Comparison of ENCODE assay signal across 1 cellular context in the genomic region with DNA sequence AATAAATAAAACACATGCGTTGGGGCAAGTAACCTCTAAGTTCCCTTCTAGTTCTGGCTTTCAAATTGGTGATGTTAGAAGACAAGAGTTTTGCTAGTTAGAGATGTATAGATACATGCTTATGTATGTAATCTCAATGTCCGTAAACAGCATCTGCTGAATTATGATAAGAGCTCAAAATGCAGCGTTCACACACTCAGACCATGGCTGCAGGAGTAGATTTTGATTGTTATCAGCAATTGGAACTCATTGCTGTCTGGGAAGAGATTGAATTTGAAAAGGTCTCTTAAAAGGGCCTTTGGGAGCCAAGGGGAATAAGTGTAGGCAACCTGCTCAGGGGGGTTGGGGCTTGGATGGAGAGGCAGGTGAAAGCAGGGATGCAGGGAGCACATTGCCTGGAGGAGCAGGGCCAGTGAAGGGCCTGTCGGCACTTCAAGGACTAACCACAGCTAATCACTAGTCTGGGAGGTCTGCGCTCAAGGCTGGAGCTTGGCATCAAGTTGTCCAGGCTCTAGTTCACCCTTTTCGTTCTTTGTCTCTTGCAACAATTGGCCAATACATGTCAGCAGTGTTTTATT.
TF ChIP-seq lines count a peak whose summit lies in the region.

No MANE protein-coding gene starts in this region.

TF ChIP-seq in K562, 482 proteins besides CTCF, POLR2A, EP300 and RAD21 (continued from another document):
- TF ChIP-seq, protein P1, sequence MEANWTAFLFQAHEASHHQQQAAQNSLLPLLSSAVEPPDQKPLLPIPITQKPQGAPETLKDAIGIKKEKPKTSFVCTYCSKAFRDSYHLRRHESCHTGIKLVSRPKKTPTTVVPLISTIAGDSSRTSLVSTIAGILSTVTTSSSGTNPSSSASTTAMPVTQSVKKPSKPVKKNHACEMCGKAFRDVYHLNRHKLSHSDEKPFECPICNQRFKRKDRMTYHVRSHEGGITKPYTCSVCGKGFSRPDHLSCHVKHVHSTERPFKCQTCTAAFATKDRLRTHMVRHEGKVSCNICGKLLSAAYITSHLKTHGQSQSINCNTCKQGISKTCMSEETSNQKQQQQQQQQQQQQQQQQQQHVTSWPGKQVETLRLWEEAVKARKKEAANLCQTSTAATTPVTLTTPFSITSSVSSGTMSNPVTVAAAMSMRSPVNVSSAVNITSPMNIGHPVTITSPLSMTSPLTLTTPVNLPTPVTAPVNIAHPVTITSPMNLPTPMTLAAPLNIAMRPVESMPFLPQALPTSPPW (CRISPR knock-in tag; IDR thresholded peaks at IDR 0.05) = peak; percentile 21; the same call in 1 of the 2 replicates
- TF ChIP-seq CHD2 (IDR thresholded peaks at IDR 0.05; ENCODE audit: low read depth, low read length) = no peak
- TF ChIP-seq MECOM (CRISPR knock-in tag; IDR thresholded peaks at IDR 0.05) = no peak
- TF ChIP-seq, protein P2, sequence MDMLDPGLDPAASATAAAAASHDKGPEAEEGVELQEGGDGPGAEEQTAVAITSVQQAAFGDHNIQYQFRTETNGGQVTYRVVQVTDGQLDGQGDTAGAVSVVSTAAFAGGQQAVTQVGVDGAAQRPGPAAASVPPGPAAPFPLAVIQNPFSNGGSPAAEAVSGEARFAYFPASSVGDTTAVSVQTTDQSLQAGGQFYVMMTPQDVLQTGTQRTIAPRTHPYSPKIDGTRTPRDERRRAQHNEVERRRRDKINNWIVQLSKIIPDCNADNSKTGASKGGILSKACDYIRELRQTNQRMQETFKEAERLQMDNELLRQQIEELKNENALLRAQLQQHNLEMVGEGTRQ (CRISPR knock-in tag; IDR thresholded peaks at IDR 0.05) = no peak
- peak; percentile 83 for TF ChIP-seq TEAD4 (IDR thresholded peaks at IDR 0.05; ENCODE audit: low read length)
- TF ChIP-seq TEAD4 (CRISPR knock-in tag; IDR thresholded peaks at IDR 0.05; ENCODE audit: borderline replicate concordance) = no peak
- TF ChIP-seq CBFA2T2 (conservative IDR thresholded peaks at IDR 0.05) = peak; percentile 50
- TF ChIP-seq TCF3 (CRISPR knock-in tag; IDR thresholded peaks at IDR 0.05) = peak; percentile 43; the same call in 1 of the 2 replicates
- TF ChIP-seq ADNP (tag; IDR thresholded peaks at IDR 0.05) = peak; percentile 52; the same call in 1 of the 2 replicates
- 0 out of 2 replicates have a peak, but pooled peaks have one; percentile 21 for TF ChIP-seq PML (IDR thresholded peaks at IDR 0.05; ENCODE audit: low read length)
- no peak for TF ChIP-seq MEF2A (IDR thresholded peaks at IDR 0.05; ENCODE audit: control insufficient read depth, low read depth, low read length)
- TF ChIP-seq NFE2L1 (tag; IDR thresholded peaks at IDR 0.05; ENCODE audit: borderline replicate concordance, low read depth) = no peak
- TF ChIP-seq KLF10 (CRISPR knock-in tag; IDR thresholded peaks at IDR 0.05) = no peak
- TF ChIP-seq SMAD1 (IDR thresholded peaks at IDR 0.05; ENCODE audit: low read depth, low read length, partially characterized antibody) = no peak
- TF ChIP-seq SMAD4 (CRISPR knock-in tag; conservative IDR thresholded peaks at IDR 0.05) = peak; percentile 67; the same call in 1 of the 2 replicates
- 0 out of 2 replicates have a peak, but pooled peaks have one; percentile 8 for TF ChIP-seq ELF4 (CRISPR knock-in tag; IDR thresholded peaks at IDR 0.05)
- TF ChIP-seq, protein P3, sequence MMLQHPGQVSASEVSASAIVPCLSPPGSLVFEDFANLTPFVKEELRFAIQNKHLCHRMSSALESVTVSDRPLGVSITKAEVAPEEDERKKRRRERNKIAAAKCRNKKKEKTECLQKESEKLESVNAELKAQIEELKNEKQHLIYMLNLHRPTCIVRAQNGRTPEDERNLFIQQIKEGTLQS (IDR thresholded peaks at IDR 0.05) = no peak
- TF ChIP-seq, protein P3 (CRISPR knock-in tag; conservative IDR thresholded peaks at IDR 0.05) = no peak
- TF ChIP-seq KDM2B (CRISPR knock-in tag; IDR thresholded peaks at IDR 0.05) = no peak
- TF ChIP-seq, protein P4, sequence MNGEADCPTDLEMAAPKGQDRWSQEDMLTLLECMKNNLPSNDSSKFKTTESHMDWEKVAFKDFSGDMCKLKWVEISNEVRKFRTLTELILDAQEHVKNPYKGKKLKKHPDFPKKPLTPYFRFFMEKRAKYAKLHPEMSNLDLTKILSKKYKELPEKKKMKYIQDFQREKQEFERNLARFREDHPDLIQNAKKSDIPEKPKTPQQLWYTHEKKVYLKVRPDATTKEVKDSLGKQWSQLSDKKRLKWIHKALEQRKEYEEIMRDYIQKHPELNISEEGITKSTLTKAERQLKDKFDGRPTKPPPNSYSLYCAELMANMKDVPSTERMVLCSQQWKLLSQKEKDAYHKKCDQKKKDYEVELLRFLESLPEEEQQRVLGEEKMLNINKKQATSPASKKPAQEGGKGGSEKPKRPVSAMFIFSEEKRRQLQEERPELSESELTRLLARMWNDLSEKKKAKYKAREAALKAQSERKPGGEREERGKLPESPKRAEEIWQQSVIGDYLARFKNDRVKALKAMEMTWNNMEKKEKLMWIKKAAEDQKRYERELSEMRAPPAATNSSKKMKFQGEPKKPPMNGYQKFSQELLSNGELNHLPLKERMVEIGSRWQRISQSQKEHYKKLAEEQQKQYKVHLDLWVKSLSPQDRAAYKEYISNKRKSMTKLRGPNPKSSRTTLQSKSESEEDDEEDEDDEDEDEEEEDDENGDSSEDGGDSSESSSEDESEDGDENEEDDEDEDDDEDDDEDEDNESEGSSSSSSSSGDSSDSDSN (IDR thresholded peaks at IDR 0.05; ENCODE audit: borderline replicate concordance in 1 of 2, low read depth in 2 of 2, low read length in 2 of 2) = no peak
- TF ChIP-seq FOXA3 (CRISPR knock-in tag; conservative IDR thresholded peaks at IDR 0.05 in 1 of 2, IDR thresholded peaks at IDR 0.05 in 1 of 2) = peak in 1 of 2 experiments; percentile 32; a peak in 1 of 4 replicates
- TF ChIP-seq, protein P5, sequence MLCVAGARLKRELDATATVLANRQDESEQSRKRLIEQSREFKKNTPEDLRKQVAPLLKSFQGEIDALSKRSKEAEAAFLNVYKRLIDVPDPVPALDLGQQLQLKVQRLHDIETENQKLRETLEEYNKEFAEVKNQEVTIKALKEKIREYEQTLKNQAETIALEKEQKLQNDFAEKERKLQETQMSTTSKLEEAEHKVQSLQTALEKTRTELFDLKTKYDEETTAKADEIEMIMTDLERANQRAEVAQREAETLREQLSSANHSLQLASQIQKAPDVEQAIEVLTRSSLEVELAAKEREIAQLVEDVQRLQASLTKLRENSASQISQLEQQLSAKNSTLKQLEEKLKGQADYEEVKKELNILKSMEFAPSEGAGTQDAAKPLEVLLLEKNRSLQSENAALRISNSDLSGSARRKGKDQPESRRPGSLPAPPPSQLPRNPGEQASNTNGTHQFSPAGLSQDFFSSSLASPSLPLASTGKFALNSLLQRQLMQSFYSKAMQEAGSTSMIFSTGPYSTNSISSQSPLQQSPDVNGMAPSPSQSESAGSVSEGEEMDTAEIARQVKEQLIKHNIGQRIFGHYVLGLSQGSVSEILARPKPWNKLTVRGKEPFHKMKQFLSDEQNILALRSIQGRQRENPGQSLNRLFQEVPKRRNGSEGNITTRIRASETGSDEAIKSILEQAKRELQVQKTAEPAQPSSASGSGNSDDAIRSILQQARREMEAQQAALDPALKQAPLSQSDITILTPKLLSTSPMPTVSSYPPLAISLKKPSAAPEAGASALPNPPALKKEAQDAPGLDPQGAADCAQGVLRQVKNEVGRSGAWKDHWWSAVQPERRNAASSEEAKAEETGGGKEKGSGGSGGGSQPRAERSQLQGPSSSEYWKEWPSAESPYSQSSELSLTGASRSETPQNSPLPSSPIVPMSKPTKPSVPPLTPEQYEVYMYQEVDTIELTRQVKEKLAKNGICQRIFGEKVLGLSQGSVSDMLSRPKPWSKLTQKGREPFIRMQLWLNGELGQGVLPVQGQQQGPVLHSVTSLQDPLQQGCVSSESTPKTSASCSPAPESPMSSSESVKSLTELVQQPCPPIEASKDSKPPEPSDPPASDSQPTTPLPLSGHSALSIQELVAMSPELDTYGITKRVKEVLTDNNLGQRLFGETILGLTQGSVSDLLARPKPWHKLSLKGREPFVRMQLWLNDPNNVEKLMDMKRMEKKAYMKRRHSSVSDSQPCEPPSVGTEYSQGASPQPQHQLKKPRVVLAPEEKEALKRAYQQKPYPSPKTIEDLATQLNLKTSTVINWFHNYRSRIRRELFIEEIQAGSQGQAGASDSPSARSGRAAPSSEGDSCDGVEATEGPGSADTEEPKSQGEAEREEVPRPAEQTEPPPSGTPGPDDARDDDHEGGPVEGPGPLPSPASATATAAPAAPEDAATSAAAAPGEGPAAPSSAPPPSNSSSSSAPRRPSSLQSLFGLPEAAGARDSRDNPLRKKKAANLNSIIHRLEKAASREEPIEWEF (CRISPR knock-in tag; IDR thresholded peaks at IDR 0.05) = no peak
- peak; percentile 19; the same call in 1 of the 2 replicates for TF ChIP-seq NCOR1 (IDR thresholded peaks at IDR 0.05)
- peak; percentile 23; the same call in 1 of the 2 replicates for TF ChIP-seq STAT5A (IDR thresholded peaks at IDR 0.05; ENCODE audit: borderline replicate concordance, low read length)
